In genomic region chr12:92034083-92034482, GRCh38 we compare ENCODE assay signal across 11 cellular contexts.
A peak's percentile ranks its signal among the peaks of the same experiment; 100 is the strongest.
DNase-seq lines count a peak whose midpoint lies in the region; ATAC-seq and TF ChIP-seq lines count a peak whose summit lies in the region.
"Had no signal": no experiment of that assay in that cellular context is flagged by ENCODE, and none has a peak within 500 bp of the region (broad histone marks: within the 10 kb centered on the region; RNA-seq: fewer than 3 reads in every experiment).

No MANE protein-coding gene starts in this region.

- no peak for TF ChIP-seq POLR2A in IMR-90 (IDR thresholded peaks at IDR 0.05; ENCODE audit: low read depth, low read length)

- H3K14ac ChIP-seq in IMR-90 (replicated peaks; ENCODE audit: low read depth, low read length) = no peak overlapping the region

- peak overlapping the region; percentile 96 for H3K27ac Mint-ChIP-seq in CD4-positive, alpha-beta T cell
- H3K27ac Mint-ChIP-seq in central memory CD8-positive, alpha-beta T cell (ENCODE audit: low read depth) = peak overlapping the region; percentile 94
- peak overlapping the region; percentile 95 to 98 for H3K27ac Mint-ChIP-seq in natural killer cell treated with Interleukin-12 subunit alpha and Interleukin-12 subunit beta and Interleukin-15 and Interleukin-18, amount 100 ng/mL, for 72 hours

- no peak overlapping the region for H3K4me3 ChIP-seq in IMR-90 (ENCODE audit: insufficient read depth, low read depth, low read length)

- CTCF ChIA-PET in CD4-positive, alpha-beta T cell (lab: Charles Lee) = interaction anchor here (1.1 kb wide), 1 partner anchor 9 kb away, joined by 4 read pairs; no protein-coding TSS in a partner anchor
- CTCF ChIA-PET in IMR-90 (lab: Yijun Ruan, JAX) = interaction anchor here (1.0 kb wide), 1 partner anchor 27 kb away, joined by 3 read pairs; no protein-coding TSS in a partner anchor

- H4K91ac ChIP-seq in IMR-90 (ENCODE audit: insufficient read depth, low read depth, low read length) = peak overlapping the region; percentile 39; the same call in 1 of the 2 replicates

- no peaks in the 10 kb centered on the region for H3K9me3 ChIP-seq in CD4-positive, alpha-beta T cell (ENCODE audit: control insufficient read depth, low read length)
- H3K9me3 ChIP-seq in IMR-90 (ENCODE audit: control insufficient read depth, insufficient read depth, low read length) = no peaks in the 10 kb centered on the region
- H3K9me3 ChIP-seq: tibial nerve had no signal

- no peak overlapping the region for H2AK9ac ChIP-seq in IMR-90 (replicated peaks; ENCODE audit: low read depth, low read length, poor library complexity)

- H2AK5ac ChIP-seq in IMR-90 (ENCODE audit: low read depth, low read length) = 0 out of 2 replicates have a peak overlapping the region, but pooled peaks have one; percentile 14

- dilution Hi-C loops in IMR-90 (cut with HindIII; ENCODE audit: low sequenced_read_pairs, unreplicated experiment) = no loop called here

- peaks cover 98% of the 10 kb centered on the region for H3K4me1 Mint-ChIP-seq in CD4-positive, alpha-beta T cell (ENCODE audit: low read depth)
- H3K4me1 Mint-ChIP-seq in central memory CD8-positive, alpha-beta T cell = peaks cover 90% of the 10 kb centered on the region
- peaks cover 50 to 67% of the 10 kb centered on the region in 2 donors for H3K4me1 Mint-ChIP-seq in natural killer cell treated with Interleukin-12 subunit alpha and Interleukin-12 subunit beta and Interleukin-15 and Interleukin-18, amount 100 ng/mL, for 72 hours (ENCODE audit: low read depth in 2 of 2)

- peak overlapping the region; percentile 77 for H2BK20ac ChIP-seq in IMR-90 (ENCODE audit: low read depth, low read length)

- H3K36me3 ChIP-seq in IMR-90 (ENCODE audit: control insufficient read depth, insufficient read depth, low read length) = no peaks in the 10 kb centered on the region
- H3K36me3 ChIP-seq: tibial nerve, WERI-Rb-1 had no signal

- no TSS peak for BruUV-seq in IMR-90 (replicated peaks; lab: Mats Ljungman, UMichigan)

- no peak overlapping the region for H3K9ac ChIP-seq in IMR-90 (ENCODE audit: low read depth, low read length)

- peak overlapping the region; percentile 66 for H3K27ac ChIP-seq in CD4-positive, alpha-beta T cell (ENCODE audit: low read depth, low read length)
- no peak overlapping the region for H3K27ac ChIP-seq in IMR-90 (ENCODE audit: insufficient read depth, low read length)
- H3K27ac ChIP-seq: WERI-Rb-1 had no signal

- 0 out of 2 replicates have a peak overlapping the region, but pooled peaks have one; percentile 46 for H3K4ac ChIP-seq in IMR-90 (ENCODE audit: low read depth, low read length)

- H2BK5ac ChIP-seq in IMR-90 (ENCODE audit: low read depth, low read length, poor library complexity, severe bottlenecking) = no peak overlapping the region

- no peak for TF ChIP-seq CTCF in CD4-positive, alpha-beta T cell (IDR thresholded peaks at IDR 0.05)
- TF ChIP-seq CTCF in IMR-90 (conservative IDR thresholded peaks at IDR 0.05; ENCODE audit: low read depth, low read length) = no peak

- no peak overlapping the region for H3K56ac ChIP-seq in IMR-90 (ENCODE audit: extremely low read depth, insufficient read depth, low read length)

- H4K5ac ChIP-seq in IMR-90 (ENCODE audit: low read depth, low read length) = peak overlapping the region; percentile 51

- in situ Hi-C loops in IMR-90 (cut with MboI; ENCODE audit: low sequenced_read_pairs) = no loop called here

- H3K4me2 ChIP-seq in IMR-90 (ENCODE audit: low read depth, low read length) = no peak overlapping the region

- H2BK120ac ChIP-seq in IMR-90 (ENCODE audit: low read depth, low read length) = peak overlapping the region; percentile 45; the same call in 1 of the 2 replicates

- ATAC-seq in CD4-positive, alpha-beta T cell (ENCODE audit: poor library complexity) = no peak
- ATAC-seq in IMR-90 (ENCODE audit: low read depth) (no peak), HG03097 (IDR thresholded peaks at IDR 0.05; ENCODE audit: low FRiP score, unreplicated experiment) (no peak)
- no peak for ATAC-seq in central memory CD8-positive, alpha-beta T cell (replicated peaks; ENCODE audit: extremely low read depth, poor library complexity, severe bottlenecking)
- ATAC-seq in natural killer cell treated with Interleukin-12 subunit alpha and Interleukin-12 subunit beta and Interleukin-15 and Interleukin-18, amount 100 ng/mL, for 72 hours = no peak

- no peaks in the 10 kb centered on the region for H3K27me3 ChIP-seq in CD4-positive, alpha-beta T cell (ENCODE audit: control insufficient read depth, insufficient read depth, low read length)
- H3K27me3 ChIP-seq in IMR-90 (ENCODE audit: control insufficient read depth, insufficient read depth, low read length) = no peaks in the 10 kb centered on the region
- H3K27me3 ChIP-seq: tibial nerve had no signal

- H3K23ac ChIP-seq in IMR-90 (ENCODE audit: low read depth, low read length) = no peak overlapping the region

- H3K9me1 ChIP-seq in IMR-90 (ENCODE audit: insufficient read depth, low read length) = peaks cover 6% of the 10 kb centered on the region; the same call in 1 of the 2 replicates

- peak overlapping the region; percentile 41; the same call in 1 of the 3 replicates for H2BK15ac ChIP-seq in IMR-90 (ENCODE audit: low read depth, low read length)

- H3K18ac ChIP-seq in IMR-90 (ENCODE audit: low read depth, low read length) = peak overlapping the region; percentile 61

- no peak overlapping the region for H2AFZ ChIP-seq in IMR-90 (replicated peaks; ENCODE audit: low read length, poor library complexity)

- no peaks in the 10 kb centered on the region for H4K20me1 ChIP-seq in IMR-90 (ENCODE audit: insufficient read depth, low read length)

- no peak overlapping the region for H3K4me3 Mint-ChIP-seq in CD4-positive, alpha-beta T cell
- H3K4me3 Mint-ChIP-seq in central memory CD8-positive, alpha-beta T cell = no peak overlapping the region
- H3K4me3 Mint-ChIP-seq in natural killer cell treated with Interleukin-12 subunit alpha and Interleukin-12 subunit beta and Interleukin-15 and Interleukin-18, amount 100 ng/mL, for 72 hours = peak overlapping the region; percentile 99

- no CpG with 5 or more reads among the region's 2 CpGs for WGBS in IMR-90 (ENCODE audit: extremely low coverage in 2 of 2, insufficient read length in 1 of 2), 2 experiments

- no peak for TF ChIP-seq RAD21 in IMR-90 (IDR thresholded peaks at IDR 0.05; ENCODE audit: low read length)

- intact Hi-C loops in CD4-positive, alpha-beta T cell (cut with DNase I, micrococcal nuclease) = loop anchor here (2.0 to 10.0 kb wide), 4 partner anchors 21 to 159 kb away; no protein-coding TSS in a partner anchor
- intact Hi-C loops in IMR-90 (cut with micrococcal nuclease) = no loop called here

- no peaks in the 10 kb centered on the region for H3K27me3 Mint-ChIP-seq in CD4-positive, alpha-beta T cell
- no peaks in the 10 kb centered on the region for H3K27me3 Mint-ChIP-seq in central memory CD8-positive, alpha-beta T cell
- H3K27me3 Mint-ChIP-seq in natural killer cell treated with Interleukin-12 subunit alpha and Interleukin-12 subunit beta and Interleukin-15 and Interleukin-18, amount 100 ng/mL, for 72 hours = no peaks in the 10 kb centered on the region

- POLR2A ChIA-PET in CD4-positive, alpha-beta T cell (lab: Charles Lee) = interaction anchor here (0.8 to 8.9 kb wide), 12 partner anchors 10 to 370 kb away, joined by 3 to 276 read pairs (median 4); partner anchors contain the start of gene BTG1
- POLR2A ChIA-PET in IMR-90 (lab: Charles Lee; ENCODE audit: unreplicated experiment) = no interaction called here

- no peak overlapping the region; a peak in 2 of 4 replicates for H4K8ac ChIP-seq in IMR-90 (ENCODE audit: low read depth in 2 of 2, low read length in 2 of 2)

- peaks cover 4% of the 10 kb centered on the region for H3K4me1 ChIP-seq in IMR-90 (ENCODE audit: control insufficient read depth, insufficient read depth, low read length)

- H3K79me1 ChIP-seq in IMR-90 (ENCODE audit: low read depth in 1 of 2, low read length in 2 of 2) = peaks cover 0 to 3% of the 10 kb centered on the region in 2 experiments; a peak in 1 of 4 replicates

- DNase-seq in CD4-positive, alpha-beta T cell = no peak
- no peak for DNase-seq in IMR-90
- no peak for DNase-seq in central memory CD8-positive, alpha-beta T cell (ENCODE audit: low spot score in 2 of 2)
- DNase-seq in natural killer cell treated with Interleukin-12 subunit alpha and Interleukin-12 subunit beta and Interleukin-15 and Interleukin-18, amount 100 ng/mL, for 72 hours (ENCODE audit: low spot score) = no peak
- no peak for DNase-seq in NCI-H2029 treated with DMSO at 0.1 percent for 48 hours (lab: John Stamatoyannopoulos, UW)
- DNase-seq in stimulated activated CD4-positive, alpha-beta T cell treated with anti-CD3 and anti-CD28 coated beads, Interleukin-4, amount 100 ng/mL, for 4 hours = no peak
- DNase-seq in HT-29 (ENCODE audit: low spot score) = no peak
- DNase-seq: activated naive CD4-positive, alpha-beta T cell treated with anti-CD3 and anti-CD28 coated beads, Interleukin-2, amount 50 U/mL, for 16 hours; WERI-Rb-1 had no signal

- no peaks in the 10 kb centered on the region for H3K9me3 Mint-ChIP-seq in CD4-positive, alpha-beta T cell
- peaks cover 5% of the 10 kb centered on the region for H3K9me3 Mint-ChIP-seq in central memory CD8-positive, alpha-beta T cell
- peaks cover 7% of the 10 kb centered on the region for H3K9me3 Mint-ChIP-seq in natural killer cell treated with Interleukin-12 subunit alpha and Interleukin-12 subunit beta and Interleukin-15 and Interleukin-18, amount 100 ng/mL, for 72 hours

- peaks cover 4% of the 10 kb centered on the region for H3K36me3 Mint-ChIP-seq in CD4-positive, alpha-beta T cell (ENCODE audit: low read depth)
- H3K36me3 Mint-ChIP-seq in central memory CD8-positive, alpha-beta T cell (ENCODE audit: insufficient read depth) = peaks cover 6% of the 10 kb centered on the region
- peaks cover 6% of the 10 kb centered on the region for H3K36me3 Mint-ChIP-seq in natural killer cell treated with Interleukin-12 subunit alpha and Interleukin-12 subunit beta and Interleukin-15 and Interleukin-18, amount 100 ng/mL, for 72 hours

TF ChIP-seq in IMR-90, 13 proteins besides CTCF, POLR2A, EP300 and RAD21 (continues in another document):
- TF ChIP-seq MXI1 (IDR thresholded peaks at IDR 0.05; ENCODE audit: borderline replicate concordance, low read depth, low read length) (no peak), RFX5 (IDR thresholded peaks at IDR 0.05; ENCODE audit: low read depth, low read length) (no peak), RCOR1 (IDR thresholded peaks at IDR 0.05; ENCODE audit: insufficient replicate concordance, low read length) (no peak), ELK1 (IDR thresholded peaks at IDR 0.05; ENCODE audit: borderline replicate concordance, low read depth, low read length) (no peak), CEBPB (IDR thresholded peaks at IDR 0.05; ENCODE audit: low read depth, low read length) (no peak)
